8 cellular contexts compared by ENCODE assay signal in the genomic region with DNA sequence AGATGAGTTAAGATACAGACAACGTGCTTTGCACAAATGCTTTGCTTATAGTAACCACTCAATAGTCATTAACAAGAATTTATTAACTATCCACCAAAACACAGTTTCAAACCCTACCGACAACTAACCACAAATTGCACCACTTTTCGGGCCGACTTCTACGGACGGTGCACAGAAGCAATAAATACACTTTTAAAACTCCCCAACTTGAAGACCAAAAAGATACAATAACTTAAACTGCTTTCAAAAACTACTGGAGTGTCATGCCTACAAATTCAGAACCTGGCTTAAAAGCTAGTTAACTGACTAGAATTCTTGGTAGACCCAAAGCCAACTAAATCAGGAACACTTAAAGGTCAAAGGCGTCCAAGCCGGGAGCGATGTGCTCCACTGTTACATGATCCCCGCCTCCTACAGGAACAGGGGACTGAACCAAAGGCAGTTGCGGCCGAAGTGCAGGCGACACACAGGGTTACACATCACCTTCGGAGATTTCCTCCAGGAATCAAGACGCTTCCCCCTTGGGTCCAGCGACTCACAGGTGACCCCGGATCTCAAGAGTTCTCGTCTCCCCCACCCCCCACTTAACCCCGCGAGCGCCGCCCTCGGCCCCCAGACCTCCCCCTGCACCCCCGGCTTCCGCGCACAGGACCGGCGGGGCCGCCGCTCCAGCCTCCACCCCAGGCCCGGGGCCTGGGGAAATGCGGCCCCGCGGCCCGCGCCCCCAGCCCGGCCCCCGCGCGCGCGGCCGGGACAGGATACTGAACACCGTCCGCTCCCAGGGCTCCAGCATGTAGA.
DNase-seq lines count a peak whose midpoint lies in the region; ATAC-seq lines count a peak whose summit lies in the region.

No MANE protein-coding gene starts in this region.

- no peaks in the 10 kb centered on the region for H3K27me3 Mint-ChIP-seq in activated naive CD4-positive, alpha-beta T cell treated with anti-CD3 and anti-CD28 coated beads, Interleukin-2, amount 10 ng/mL, durations not matched to agents 7 days and 5 days

- peaks cover 3% of the 10 kb centered on the region for H3K36me3 Mint-ChIP-seq in activated naive CD4-positive, alpha-beta T cell treated with anti-CD3 and anti-CD28 coated beads, Interleukin-2, amount 10 ng/mL, durations not matched to agents 7 days and 5 days

- peak; percentile 11 for ATAC-seq in GM19324 (IDR thresholded peaks at IDR 0.05; ENCODE audit: low FRiP score, unreplicated experiment)
- peak; percentile 47 for ATAC-seq in HG03354 (IDR thresholded peaks at IDR 0.05; ENCODE audit: poor library complexity, severe bottlenecking, unreplicated experiment)

- DNase-seq in C1 segment of cervical spinal cord (lab: John Stamatoyannopoulos, UW) (peak in 9 of 14 donors; percentile 9 to 50 (median 32)), NCI-H748 (lab: John Stamatoyannopoulos, UW; ENCODE audit: unreplicated experiment) (peak; percentile 79), germinal center (ENCODE audit: low spot score) (peak; percentile 23), nucleus accumbens (lab: John Stamatoyannopoulos, UW) (peak in 40 of 56 donors; percentile 5 to 65 (median 30)), GOT3 (lab: John Stamatoyannopoulos, UW) (no peak)
- no peak for DNase-seq in activated naive CD4-positive, alpha-beta T cell treated with anti-CD3 and anti-CD28 coated beads, Interleukin-2, amount 10 ng/mL, durations not matched to agents 7 days and 5 days

- CTCF ChIA-PET in activated naive CD4-positive, alpha-beta T cell treated with anti-CD3 and anti-CD28 coated beads, Interleukin-2, amount 10 ng/mL, durations not matched to agents 7 days and 5 days (lab: Charles Lee) = no interaction called here

- peak overlapping the region; percentile 89 for H3K4me3 Mint-ChIP-seq in activated naive CD4-positive, alpha-beta T cell treated with anti-CD3 and anti-CD28 coated beads, Interleukin-2, amount 10 ng/mL, durations not matched to agents 7 days and 5 days

- no peaks in the 10 kb centered on the region for H3K9me3 Mint-ChIP-seq in activated naive CD4-positive, alpha-beta T cell treated with anti-CD3 and anti-CD28 coated beads, Interleukin-2, amount 10 ng/mL, durations not matched to agents 7 days and 5 days

- H3K27ac Mint-ChIP-seq in activated naive CD4-positive, alpha-beta T cell treated with anti-CD3 and anti-CD28 coated beads, Interleukin-2, amount 10 ng/mL, durations not matched to agents 7 days and 5 days = peak overlapping the region; percentile 89

- peaks cover 24% of the 10 kb centered on the region for H3K4me1 Mint-ChIP-seq in activated naive CD4-positive, alpha-beta T cell treated with anti-CD3 and anti-CD28 coated beads, Interleukin-2, amount 10 ng/mL, durations not matched to agents 7 days and 5 days

Comparison
In these comparisons a context has a peak if more than half of its experiments do, and no peak if none do; other contexts are left out.
1. DNase-seq: peak in C1 segment of cervical spinal cord (9 of 14), NCI-H748 (single experiment), germinal center (single experiment) and nucleus accumbens (40 of 56); none in activated naive CD4-positive, alpha-beta T cell treated with anti-CD3 and anti-CD28 coated beads, Interleukin-2, amount 10 ng/mL, durations not matched to agents 7 days and 5 days (single experiment) and GOT3 (single experiment).